Comparison of ENCODE assay signal across 1 cellular context in genomic region chr18:12026562-12026961, GRCh38.
TF ChIP-seq lines count a peak whose summit lies in the region.

No MANE protein-coding gene starts in this region.

TF ChIP-seq in GM23338, 12 proteins besides CTCF, POLR2A, EP300 and RAD21 (continued from another document):
- no peak for TF ChIP-seq ZNF462 (CRISPR knock-in tag; IDR thresholded peaks at IDR 0.05)
- no peak for TF ChIP-seq POLR2AphosphoS5 (IDR thresholded peaks at IDR 0.05; ENCODE audit: low read depth)
- no peak for TF ChIP-seq CREB1 (CRISPR knock-in tag; IDR thresholded peaks at IDR 0.05; ENCODE audit: low read depth)
- TF ChIP-seq NANOG (IDR thresholded peaks at IDR 0.05; ENCODE audit: borderline replicate concordance): no peak
- TF ChIP-seq ETS1 (IDR thresholded peaks at IDR 0.05): no peak
- TF ChIP-seq REST (IDR thresholded peaks at IDR 0.05; ENCODE audit: unreplicated experiment): no peak
